Comparison of ENCODE assay signal across 9 cellular contexts in the genomic region with DNA sequence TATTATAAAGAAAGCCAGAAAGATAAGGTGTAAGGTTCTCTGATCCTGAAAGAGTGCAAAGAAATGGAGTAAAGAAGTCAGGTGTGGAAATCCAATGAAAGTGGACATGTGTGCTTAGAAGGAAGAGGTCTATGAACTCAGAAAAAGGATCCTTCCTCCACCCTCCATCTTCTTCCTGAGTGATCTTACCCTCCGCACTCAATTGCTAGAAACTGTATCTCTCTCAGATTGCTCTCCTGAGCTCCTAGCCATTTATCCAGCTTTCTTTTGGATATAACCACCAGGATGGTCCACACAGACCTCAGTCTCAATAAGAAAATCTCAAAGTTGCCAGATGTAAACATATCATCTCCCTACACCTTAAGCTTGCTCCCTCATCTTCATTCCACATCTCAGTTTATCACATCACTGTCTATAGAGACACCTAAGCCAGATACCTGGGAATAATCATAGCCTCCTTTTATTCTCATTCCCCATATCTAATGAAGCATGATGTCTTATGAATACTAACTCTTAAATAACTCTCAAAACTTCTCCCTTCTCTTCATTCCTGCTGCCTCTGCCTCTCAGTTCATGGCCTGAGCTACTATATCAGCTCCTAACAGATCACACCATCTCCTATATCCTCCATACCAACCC. TPM values are rescaled to one million over a fixed set of nuclear protein-coding genes. Genes with fewer than 3 reads are reported as not detected.
"Had no signal": no experiment of that assay in that cellular context is flagged by ENCODE, and none has a peak within 500 bp of the region (broad histone marks: within the 10 kb centered on the region; RNA-seq: fewer than 3 reads in every experiment).

No MANE protein-coding gene starts in this region.

- H3K4me3 ChIP-seq: GM12878 had no signal

- DNase-seq: GDM1, GF-D8 had no signal

- FAIRE-seq: G401.6, GM12878, GM12891, GM12892, GM18507, GM19239 had no signal

- ATAC-seq: GM12878 had no signal

RNA-seq across cellular contexts. Expression of a gene that starts 0.6 kb away (rescaled TPM):
- total RNA-seq: G401, GM12878 had no signal
- polyA plus RNA-seq: GM12878 had no signal
